ENCODE assay signal across 8 cellular contexts in genomic region chr16:57244463-57244766, GRCh38. TPM values are rescaled to one million over a fixed set of nuclear protein-coding genes. Genes with fewer than 3 reads are reported as not detected.
DNase-seq lines count a peak whose midpoint lies in the region; ATAC-seq and TF ChIP-seq lines count a peak whose summit lies in the region.

No MANE protein-coding gene starts in this region.

- CTCF ChIA-PET in A673 (lab: Charles Lee) (no interaction called here), PC-9 (lab: Charles Lee) (interaction anchor here (0.7 kb wide), 1 partner anchor 57 kb away, joined by 4 read pairs; no protein-coding TSS in a partner anchor)

- peak overlapping the region; percentile 85 for H2AFZ ChIP-seq in PC-9

- POLR2A ChIA-PET in A673 (lab: Charles Lee; ENCODE audit: low non-redundant PET) (no interaction called here), PC-9 (lab: Charles Lee; ENCODE audit: unreplicated experiment) (interaction anchor here (0.6 to 1.1 kb wide), 2 partner anchors 9 to 59 kb away, joined by 7 to 11 read pairs; partner anchors contain the start of gene PSME3IP1)

- H3K27me3 ChIP-seq in A673 (replicated peaks; ENCODE audit: insufficient read depth, low read depth, low read length, poor library complexity) (no peaks in the 10 kb centered on the region), PC-9 (ENCODE audit: insufficient read depth, low read depth) (no peaks in the 10 kb centered on the region), gastrocnemius medialis (no peaks in the 10 kb centered on the region)

- H3K4me3 ChIP-seq in A673 (ENCODE audit: low read depth, low read length, poor library complexity, severe bottlenecking) (peak overlapping the region; percentile 72), PC-9 (peak overlapping the region; percentile 78), fibroblast of mammary gland (ENCODE audit: control insufficient read depth, low read depth, low read length) (peak overlapping the region; percentile 66), gastrocnemius medialis (peak overlapping the region; percentile 59 to 90 (median 82))

- no peaks in the 10 kb centered on the region for H3K79me2 ChIP-seq in PC-9 (ENCODE audit: low read depth)

- no peaks in the 10 kb centered on the region for H3K9me2 ChIP-seq in PC-9 (ENCODE audit: insufficient read depth)

- H3F3A ChIP-seq in PC-9 (ENCODE audit: insufficient read depth, low read depth) = peaks cover 27% of the 10 kb centered on the region; the same call in 1 of the 2 replicates

- BruUV-seq in A673 (replicated peaks; lab: Mats Ljungman, UMichigan) (TSS peak; percentile 87), PC-9 (replicated peaks; lab: Mats Ljungman, UMichigan) (TSS peak; percentile 86)

- H4K20me1 ChIP-seq in PC-9 (ENCODE audit: insufficient read depth) = no peaks in the 10 kb centered on the region

- no peak for TF ChIP-seq POLR2A in gastrocnemius medialis (IDR thresholded peaks at IDR 0.05)

- in situ Hi-C loops in gastrocnemius medialis (cut with MboI; ENCODE audit: low sequenced_read_pairs in 4 of 4) = no loop called here

- peak; percentile 21 for ATAC-seq in GM21526 (IDR thresholded peaks at IDR 0.05; ENCODE audit: low FRiP score, unreplicated experiment)
- ATAC-seq in gastrocnemius medialis = no peak

- peak overlapping the region; percentile 40 for H3K27ac ChIP-seq in A673 (ENCODE audit: low read depth, low read length, poor library complexity, severe bottlenecking)
- H3K27ac ChIP-seq in PC-9 = peak overlapping the region; percentile 54
- peak overlapping the region; percentile 91 to 99 (median 94) for H3K27ac ChIP-seq in gastrocnemius medialis

- TF ChIP-seq CTCF in A673 (conservative IDR thresholded peaks at IDR 0.05; ENCODE audit: low read depth, low read length) (no peak), PC-9 (conservative IDR thresholded peaks at IDR 0.05) (no peak), fibroblast of mammary gland (conservative IDR thresholded peaks at IDR 0.05; ENCODE audit: control insufficient read depth, insufficient read depth, low read depth, low read length) (no peak), gastrocnemius medialis (IDR thresholded peaks at IDR 0.05 in 4 of 5, conservative IDR thresholded peaks at IDR 0.05 in 1 of 5) (no peak)

- intact Hi-C loops in A673 (cut with micrococcal nuclease; ENCODE audit: unreplicated experiment) = no loop called here
- intact Hi-C loops in PC-9 (cut with micrococcal nuclease; ENCODE audit: unreplicated experiment) = loop anchor here (1.0 kb wide), 1 partner anchor 174 kb away; no protein-coding TSS in a partner anchor
- intact Hi-C loops in gastrocnemius medialis (cut with DNase I; ENCODE audit: low total_unique reads) = loop anchor here (5.0 to 10.0 kb wide), 2 partner anchors 150 to 312 kb away; partner anchors contain the start of genes CPNE2 and HERPUD1

- DNase-seq in A673 (ENCODE audit: low spot score) (peak; percentile 9), PC-9 (no peak), fibroblast of mammary gland (ENCODE audit: low read depth) (no peak), gastrocnemius medialis (no peak), NCI-H1436 treated with DMSO at 0.1 percent for 48 hours (lab: John Stamatoyannopoulos, UW) (no peak), NCI-H345 treated with DMSO at 0.1 percent for 48 hours (lab: John Stamatoyannopoulos, UW; ENCODE audit: unreplicated experiment) (no peak)
- no peak for DNase-seq in stimulated activated CD4-positive, alpha-beta T cell treated with anti-CD3 and anti-CD28 coated beads, Interleukin-4, amount 100 ng/mL, for 24 hours

- H3K9me3 ChIP-seq in A673 (ENCODE audit: low read depth, low read length, poor library complexity, severe bottlenecking) (no peaks in the 10 kb centered on the region), PC-9 (ENCODE audit: insufficient read depth, low read depth) (no peaks in the 10 kb centered on the region), gastrocnemius medialis (no peaks in the 10 kb centered on the region)

- H3K4me1 ChIP-seq in A673 (ENCODE audit: insufficient read depth, low read length, poor library complexity, severe bottlenecking) (peaks cover 6% of the 10 kb centered on the region), PC-9 (replicated peaks; ENCODE audit: insufficient read depth) (peaks cover 17% of the 10 kb centered on the region), gastrocnemius medialis (peaks cover 8 to 12% of the 10 kb centered on the region in 2 donors)

- peaks cover 12% of the 10 kb centered on the region for H3K36me3 ChIP-seq in A673 (ENCODE audit: insufficient read depth, low read length, poor library complexity, severe bottlenecking)
- H3K36me3 ChIP-seq in PC-9 (ENCODE audit: low read depth) = no peaks in the 10 kb centered on the region
- H3K36me3 ChIP-seq in gastrocnemius medialis = peaks cover 0 to 32% of the 10 kb centered on the region in 2 donors

- peak overlapping the region; percentile 83 for H3K4me2 ChIP-seq in PC-9

RNA-seq across cellular contexts. Expression of gene ARL2BP, which starts 0.6 kb away (rescaled TPM):
- 33.1 and 35.1 TPM in 2 replicates for total RNA-seq in A673 (2021)
- 19.8 and 23.6 TPM in 2 replicates for total RNA-seq in PC-9 (2021)
- 10 to 100 TPM; 25.5 to 52.6 (median 44.5) TPM for total RNA-seq in gastrocnemius medialis

RNA-seq across cellular contexts. Expression of gene PLLP, which starts 40.1 kb away (rescaled TPM):
- total RNA-seq in A673 (2021) (1.1 and 1.5 TPM in 2 replicates), PC-9 (2021) (1.8 and 2.8 TPM in 2 replicates), gastrocnemius medialis (1 to 10 TPM; 1.2 to 6.2 (median 4.7) TPM)

RNA-seq across cellular contexts. Expression of gene RSPRY1, which starts 58.3 kb away (rescaled TPM):
- 45.6 and 47.6 TPM in 2 replicates for total RNA-seq in A673 (2021)
- 26.2 and 26.3 TPM in 2 replicates for total RNA-seq in PC-9 (2021)
- 10 to 100 TPM; 15.4 to 24.1 (median 20.7) TPM for total RNA-seq in gastrocnemius medialis

RNA-seq across cellular contexts. Expression of gene PSME3IP1, which starts 58.6 kb away (rescaled TPM):
- total RNA-seq in A673 (2021) (128 and 133 TPM in 2 replicates), PC-9 (2021) (92.4 and 121 TPM in 2 replicates), gastrocnemius medialis (10 to 100 TPM; 43.8 to 57.6 (median 53.4) TPM)

Comparison
In these comparisons a context has a peak if more than half of its experiments do, and no peak if none do; other contexts are left out.
1. H3K27ac ChIP-seq: peak in every context shown above with its lines; median percentile 94 in gastrocnemius medialis; 54 in PC-9; 40 in A673.